In genomic region chr7:100887186-100887954, GRCh38 we compare ENCODE assay signal across 8 cellular contexts. TPM values are rescaled to one million over a fixed set of nuclear protein-coding genes. Genes with fewer than 3 reads are reported as not detected.
DNase-seq lines count a peak whose midpoint lies in the region; ATAC-seq and TF ChIP-seq lines count a peak whose summit lies in the region.

No MANE protein-coding gene starts in this region.

- H3K9ac ChIP-seq in smooth muscle cell (ENCODE audit: low read depth) = no peak overlapping the region

- no peak for TF ChIP-seq CTCF in smooth muscle cell (IDR thresholded peaks at IDR 0.05; ENCODE audit: borderline replicate concordance, insufficient read depth, poor library complexity, severe bottlenecking)
- TF ChIP-seq CTCF in coronary artery (IDR thresholded peaks at IDR 0.05) = no peak

- peaks cover 23% of the 10 kb centered on the region for H3K4me1 ChIP-seq in smooth muscle cell (ENCODE audit: low read depth)
- H3K4me1 ChIP-seq in HAP-1 = peaks cover 15% of the 10 kb centered on the region

- in situ Hi-C loops in HAP-1 (cut with MboI; ENCODE audit: low sequenced_read_pairs) = no loop called here

- H3F3A ChIP-seq in smooth muscle cell (ENCODE audit: low read depth) = peaks cover 40% of the 10 kb centered on the region

- H3K9me3 ChIP-seq in smooth muscle cell (replicated peaks; ENCODE audit: low read depth) = no peaks in the 10 kb centered on the region
- H3K9me3 ChIP-seq in HAP-1 = no peaks in the 10 kb centered on the region

- H2AFZ ChIP-seq in smooth muscle cell (ENCODE audit: low read depth) = no peak overlapping the region

- H3K27ac ChIP-seq in caudate nucleus (ENCODE audit: low read depth, low read length) (peak overlapping the region; percentile 52), smooth muscle cell (ENCODE audit: low read depth) (peak overlapping the region; percentile 15), coronary artery (peak overlapping the region in 1 of 2 donors; percentile 47)

- H3K4me3 ChIP-seq in smooth muscle cell (no peak overlapping the region), coronary artery (no peak overlapping the region), HAP-1 (no peak overlapping the region)

- H3K27me3 ChIP-seq in smooth muscle cell (ENCODE audit: low read depth) (no peaks in the 10 kb centered on the region), HAP-1 (ENCODE audit: low read depth) (no peaks in the 10 kb centered on the region)

- H3K79me2 ChIP-seq in smooth muscle cell (ENCODE audit: low read depth) = peaks cover 26% of the 10 kb centered on the region

- peak overlapping the region; percentile 99 for H3K4me2 ChIP-seq in smooth muscle cell

- DNase-seq in SIG-M5 (lab: John Stamatoyannopoulos, UW) = peak; percentile 76
- DNase-seq in caudate nucleus (lab: John Stamatoyannopoulos, UW) = no peak
- no peak for DNase-seq in smooth muscle cell (lab: John Stamatoyannopoulos, UW; ENCODE audit: unreplicated experiment)
- DNase-seq in coronary artery (ENCODE audit: low spot score) = no peak
- DNase-seq in HAP-1 (ENCODE audit: low spot score in 2 of 2) = no peak
- no peak for DNase-seq in NCI-H1436 treated with DMSO at 0.1 percent for 48 hours (lab: John Stamatoyannopoulos, UW)

- WGBS in smooth muscle cell (ENCODE audit: low lambda C conversion rate) = 90% methylated on average over 21 of the region's 22 CpGs

- peak; percentile 55 for ATAC-seq in GM18517 (IDR thresholded peaks at IDR 0.05; ENCODE audit: unreplicated experiment)
- ATAC-seq in HG02943 (IDR thresholded peaks at IDR 0.05; ENCODE audit: low read depth, unreplicated experiment) = peak; percentile 45

- H3K36me3 ChIP-seq in smooth muscle cell (ENCODE audit: low read depth) = no peaks in the 10 kb centered on the region
- peaks cover 66% of the 10 kb centered on the region for H3K36me3 ChIP-seq in HAP-1 (replicated peaks)

- H4K20me1 ChIP-seq in smooth muscle cell (ENCODE audit: low read depth) = peaks cover 25% of the 10 kb centered on the region

RNA-seq across cellular contexts. Expression of gene UFSP1, which starts 2.1 kb away (rescaled TPM):
- total RNA-seq in smooth muscle cell = 0.31 and 1.2 TPM in 2 replicates
- polyA plus RNA-seq in smooth muscle cell = 2.6 and 2.9 TPM in 2 replicates

RNA-seq across cellular contexts. Expression of gene ACHE, which starts 8.3 kb away (rescaled TPM):
- 2.6 and 3.2 TPM in 2 replicates for total RNA-seq in smooth muscle cell
- polyA plus RNA-seq in smooth muscle cell = 2.8 and 3.5 TPM in 2 replicates

RNA-seq across cellular contexts. Expression of gene SRRT, which starts 12.5 kb away (rescaled TPM):
- total RNA-seq in smooth muscle cell = 17.8 and 32.1 TPM in 2 replicates
- polyA plus RNA-seq in smooth muscle cell = 63.6 and 87.5 TPM in 2 replicates

RNA-seq across cellular contexts. Expression of gene TRIP6, which starts 20.2 kb away (rescaled TPM):
- 41.9 and 46.8 TPM in 2 replicates for total RNA-seq in smooth muscle cell
- 65.6 and 87.0 TPM in 2 replicates for polyA plus RNA-seq in smooth muscle cell

RNA-seq across cellular contexts. Expression of gene SLC12A9, which starts 34.9 kb away (rescaled TPM):
- total RNA-seq in smooth muscle cell = 8.9 and 16.8 TPM in 2 replicates
- 12.1 and 17.8 TPM in 2 replicates for polyA plus RNA-seq in smooth muscle cell
